Comparison of ENCODE assay signal across 1 cellular context in the genomic region with DNA sequence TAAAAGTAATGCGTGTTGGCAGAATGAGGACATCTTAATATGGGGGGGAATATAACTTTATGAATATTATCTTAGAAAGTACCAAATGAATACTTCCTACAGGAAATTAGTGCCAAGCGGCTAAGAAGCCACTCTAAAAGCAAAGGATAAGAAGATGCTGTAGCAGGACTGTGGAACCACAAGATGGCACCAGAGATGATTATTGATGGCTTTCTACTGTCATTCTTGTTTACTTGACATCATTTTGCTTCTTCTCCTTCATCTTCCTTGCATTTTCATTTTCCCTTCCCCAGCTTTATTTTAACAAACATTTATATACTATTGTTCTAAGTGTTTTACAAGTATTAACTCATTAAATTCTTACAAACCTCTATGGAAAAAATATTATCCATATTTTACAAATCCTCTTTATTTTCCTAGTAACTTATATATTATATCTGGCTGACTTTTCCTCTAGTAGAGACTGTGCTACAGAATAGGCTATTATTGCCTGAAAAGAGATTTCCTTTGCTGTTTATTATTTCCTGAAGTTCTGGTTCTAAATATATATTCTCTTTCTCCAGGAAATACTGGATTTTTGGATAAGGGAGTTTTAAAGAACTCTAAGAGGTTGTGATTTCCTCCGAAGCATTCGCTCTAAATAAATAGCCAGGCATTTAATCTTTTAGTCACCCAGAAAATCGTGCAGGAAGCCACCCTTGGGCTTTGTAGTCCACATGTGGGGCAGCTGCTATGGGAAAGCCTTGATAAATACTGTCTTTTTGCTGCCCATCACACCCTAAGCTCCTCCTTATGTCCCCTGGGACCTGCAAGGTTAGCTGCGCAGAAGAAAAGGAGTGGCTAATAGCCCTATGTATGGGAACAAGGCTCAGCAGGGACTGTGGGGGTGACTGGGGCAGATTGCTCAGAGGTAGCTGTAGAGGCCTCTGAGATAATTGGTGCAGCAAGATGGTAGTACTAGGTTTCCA.
TF ChIP-seq lines count a peak whose summit lies in the region.

No MANE protein-coding gene starts in this region.

TF ChIP-seq in HCT116, 20 proteins besides CTCF, POLR2A, EP300 and RAD21 (continued from another document):
- TF ChIP-seq REST (IDR thresholded peaks at IDR 0.05; ENCODE audit: low read depth) (no peak), SRF (IDR thresholded peaks at IDR 0.05; ENCODE audit: low read depth) (no peak), TCF7L2 (IDR thresholded peaks at IDR 0.05; ENCODE audit: borderline replicate concordance, extremely low read depth, insufficient read depth, insufficient read length) (no peak), SP1 (IDR thresholded peaks at IDR 0.05; ENCODE audit: low read depth) (no peak), POLR2AphosphoS5 (IDR thresholded peaks at IDR 0.05; ENCODE audit: low read depth, low read length) (no peak), ZFX (IDR thresholded peaks at IDR 0.05) (no peak), YY1 (IDR thresholded peaks at IDR 0.05; ENCODE audit: extremely low read depth, insufficient replicate concordance, low read depth, low read length) (no peak), FOSL1 (IDR thresholded peaks at IDR 0.05; ENCODE audit: low read depth) (no peak), JUND (IDR thresholded peaks at IDR 0.05) (no peak), ELF1 (IDR thresholded peaks at IDR 0.05; ENCODE audit: borderline replicate concordance, low read depth) (no peak), CEBPB (IDR thresholded peaks at IDR 0.05; ENCODE audit: low read depth) (no peak), EZH2phosphoT487 (IDR thresholded peaks at IDR 0.05; ENCODE audit: borderline replicate concordance) (no peak), EZH2 (IDR thresholded peaks at IDR 0.05) (no peak)
- TF ChIP-seq, protein P1, sequence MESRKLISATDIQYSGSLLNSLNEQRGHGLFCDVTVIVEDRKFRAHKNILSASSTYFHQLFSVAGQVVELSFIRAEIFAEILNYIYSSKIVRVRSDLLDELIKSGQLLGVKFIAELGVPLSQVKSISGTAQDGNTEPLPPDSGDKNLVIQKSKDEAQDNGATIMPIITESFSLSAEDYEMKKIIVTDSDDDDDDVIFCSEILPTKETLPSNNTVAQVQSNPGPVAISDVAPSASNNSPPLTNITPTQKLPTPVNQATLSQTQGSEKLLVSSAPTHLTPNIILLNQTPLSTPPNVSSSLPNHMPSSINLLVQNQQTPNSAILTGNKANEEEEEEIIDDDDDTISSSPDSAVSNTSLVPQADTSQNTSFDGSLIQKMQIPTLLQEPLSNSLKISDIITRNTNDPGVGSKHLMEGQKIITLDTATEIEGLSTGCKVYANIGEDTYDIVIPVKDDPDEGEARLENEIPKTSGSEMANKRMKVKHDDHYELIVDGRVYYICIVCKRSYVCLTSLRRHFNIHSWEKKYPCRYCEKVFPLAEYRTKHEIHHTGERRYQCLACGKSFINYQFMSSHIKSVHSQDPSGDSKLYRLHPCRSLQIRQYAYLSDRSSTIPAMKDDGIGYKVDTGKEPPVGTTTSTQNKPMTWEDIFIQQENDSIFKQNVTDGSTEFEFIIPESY (IDR thresholded peaks at IDR 0.05; ENCODE audit: extremely low read depth, insufficient replicate concordance, low read length): no peak
TF ChIP-seq in HCT116: peak in this region for 0.
